Comparison of ENCODE assay signal across 13 cellular contexts in genomic region chr15:88653200-88654064, GRCh38. TPM values are rescaled to one million over a fixed set of nuclear protein-coding genes. Genes with fewer than 3 reads are reported as not detected.
DNase-seq lines count a peak whose midpoint lies in the region; ATAC-seq and TF ChIP-seq lines count a peak whose summit lies in the region.
"Had no signal": no experiment of that assay in that cellular context is flagged by ENCODE, and none has a peak within 500 bp of the region (broad histone marks: within the 10 kb centered on the region; RNA-seq: fewer than 3 reads in every experiment).

No MANE protein-coding gene starts in this region.

- peak overlapping the region; percentile 77 for H3K27ac Mint-ChIP-seq in activated T-cell treated with anti-CD3 and anti-CD28 coated beads, Interleukin-2, amount 50 U/mL, for 72 hours
- peak overlapping the region; percentile 77 for H3K27ac Mint-ChIP-seq in activated B cell treated with CpG ODN at 0.5 μM for 24 hours
- peak overlapping the region; percentile 72 for H3K27ac Mint-ChIP-seq in stimulated activated memory B cell treated with anti-CD40 and anti-IgM and Interleukin-4, amounts not matched to agents 10 μg/mL and 1 μg/mL and 100 μg/mL, for 72 hours
- no peak overlapping the region for H3K27ac Mint-ChIP-seq in endothelial cell (ENCODE audit: unreplicated experiment)

- no peaks in the 10 kb centered on the region for H3K9me3 Mint-ChIP-seq in activated T-cell treated with anti-CD3 and anti-CD28 coated beads, Interleukin-2, amount 50 U/mL, for 72 hours
- H3K9me3 Mint-ChIP-seq in activated B cell treated with CpG ODN at 0.5 μM for 24 hours (no peaks in the 10 kb centered on the region), endothelial cell (ENCODE audit: unreplicated experiment) (no peaks in the 10 kb centered on the region)
- no peaks in the 10 kb centered on the region for H3K9me3 Mint-ChIP-seq in stimulated activated memory B cell treated with anti-CD40 and anti-IgM and Interleukin-4, amounts not matched to agents 10 μg/mL and 1 μg/mL and 100 μg/mL, for 72 hours

- H3K36me3 Mint-ChIP-seq in activated T-cell treated with anti-CD3 and anti-CD28 coated beads, Interleukin-2, amount 50 U/mL, for 72 hours (ENCODE audit: insufficient read depth in 2 of 2) = peaks cover 3% of the 10 kb centered on the region in 2 donors
- H3K36me3 Mint-ChIP-seq in activated B cell treated with CpG ODN at 0.5 μM for 24 hours (ENCODE audit: low read depth) (peaks cover 38% of the 10 kb centered on the region), endothelial cell (ENCODE audit: low read depth, unreplicated experiment) (no peaks in the 10 kb centered on the region)
- peaks cover 26% of the 10 kb centered on the region for H3K36me3 Mint-ChIP-seq in stimulated activated memory B cell treated with anti-CD40 and anti-IgM and Interleukin-4, amounts not matched to agents 10 μg/mL and 1 μg/mL and 100 μg/mL, for 72 hours

- CTCF ChIA-PET in activated B cell treated with CpG ODN at 0.5 μM for 24 hours (lab: Charles Lee) = interaction anchor here (9.3 kb wide), 1 partner anchor 29 kb away, joined by 79 read pairs; no protein-coding TSS in a partner anchor

- DNase-seq in activated T-cell treated with anti-CD3 and anti-CD28 coated beads, Interleukin-2, amount 50 U/mL, for 72 hours = no peak
- no peak for DNase-seq in activated T-cell treated with anti-CD3 and anti-CD28 coated beads for 4 hours
- peak; percentile 12 for DNase-seq in activated B cell treated with CpG ODN at 0.5 μM for 24 hours
- peak; percentile 68 for DNase-seq in epithelial cell of esophagus (ENCODE audit: low read depth)
- no peak for DNase-seq in NCI-H1105 (lab: John Stamatoyannopoulos, UW)
- no peak for DNase-seq in endothelial cell (ENCODE audit: low spot score)
- no peak for DNase-seq in SIG-M5 (lab: John Stamatoyannopoulos, UW)
- DNase-seq: activated CD4-positive, alpha-beta T cell treated with anti-CD3 and anti-CD28 coated beads, Interleukin-2, amount 50 U/mL, for 4 hours; Kasumi-1; mesendoderm; pancreas; thyroid gland had no signal

- no peaks in the 10 kb centered on the region for H3K27me3 Mint-ChIP-seq in activated T-cell treated with anti-CD3 and anti-CD28 coated beads, Interleukin-2, amount 50 U/mL, for 72 hours (ENCODE audit: low read depth)
- H3K27me3 Mint-ChIP-seq in activated B cell treated with CpG ODN at 0.5 μM for 24 hours = no peaks in the 10 kb centered on the region
- H3K27me3 Mint-ChIP-seq in stimulated activated memory B cell treated with anti-CD40 and anti-IgM and Interleukin-4, amounts not matched to agents 10 μg/mL and 1 μg/mL and 100 μg/mL, for 72 hours = no peaks in the 10 kb centered on the region
- H3K27me3 Mint-ChIP-seq in endothelial cell (ENCODE audit: unreplicated experiment) = no peaks in the 10 kb centered on the region

- no peak for ATAC-seq in activated T-cell treated with anti-CD3 and anti-CD28 coated beads, Interleukin-2, amount 50 U/mL, for 72 hours (replicated peaks in 1 of 2)
- ATAC-seq in activated B cell treated with CpG ODN at 0.5 μM for 24 hours (ENCODE audit: low read depth) = no peak
- ATAC-seq in stimulated activated memory B cell treated with anti-CD40 and anti-IgM and Interleukin-4, amounts not matched to agents 10 μg/mL and 1 μg/mL and 100 μg/mL, for 72 hours = no peak
- ATAC-seq: pancreas had no signal

- peaks cover 76% of the 10 kb centered on the region for H3K4me1 Mint-ChIP-seq in activated T-cell treated with anti-CD3 and anti-CD28 coated beads, Interleukin-2, amount 50 U/mL, for 72 hours (ENCODE audit: low read depth)
- H3K4me1 Mint-ChIP-seq in activated B cell treated with CpG ODN at 0.5 μM for 24 hours = peaks cover 91% of the 10 kb centered on the region
- H3K4me1 Mint-ChIP-seq in stimulated activated memory B cell treated with anti-CD40 and anti-IgM and Interleukin-4, amounts not matched to agents 10 μg/mL and 1 μg/mL and 100 μg/mL, for 72 hours = peaks cover 65% of the 10 kb centered on the region
- peaks cover 15% of the 10 kb centered on the region for H3K4me1 Mint-ChIP-seq in endothelial cell (ENCODE audit: unreplicated experiment)

- intact Hi-C loops in activated B cell treated with CpG ODN at 0.5 μM for 24 hours (cut with micrococcal nuclease) = no loop called here

- H3K4me3 Mint-ChIP-seq in activated T-cell treated with anti-CD3 and anti-CD28 coated beads, Interleukin-2, amount 50 U/mL, for 72 hours = no peak overlapping the region
- H3K4me3 Mint-ChIP-seq in activated B cell treated with CpG ODN at 0.5 μM for 24 hours = no peak overlapping the region
- no peak overlapping the region for H3K4me3 Mint-ChIP-seq in stimulated activated memory B cell treated with anti-CD40 and anti-IgM and Interleukin-4, amounts not matched to agents 10 μg/mL and 1 μg/mL and 100 μg/mL, for 72 hours
- no peak overlapping the region for H3K4me3 Mint-ChIP-seq in endothelial cell (ENCODE audit: unreplicated experiment)

- POLR2A ChIA-PET in activated B cell treated with CpG ODN at 0.5 μM for 24 hours (lab: Charles Lee) = interaction anchor here (1.0 kb wide), 1 partner anchor 8 kb away, joined by 4 read pairs; no protein-coding TSS in a partner anchor

- TF ChIP-seq CTCF in activated B cell treated with CpG ODN at 0.5 μM for 24 hours (IDR thresholded peaks at IDR 0.05) (no peak), epithelial cell of esophagus (IDR thresholded peaks at IDR 0.05; ENCODE audit: insufficient read depth, low read depth, low read length, missing control alignments) (no peak), endothelial cell (IDR thresholded peaks at IDR 0.05; ENCODE audit: unreplicated experiment) (no peak)

- H3K4me3 ChIP-seq in epithelial cell of esophagus (ENCODE audit: low read length) = no peak overlapping the region
- H3K4me3 ChIP-seq: pancreas, thyroid gland had no signal

RNA-seq across cellular contexts. Expression of gene ISG20, which starts 14.6 kb away (rescaled TPM):
- 100 to 1,000 TPM; 102 to 215 TPM for total RNA-seq in activated T-cell treated with anti-CD3 and anti-CD28 coated beads, Interleukin-2, amount 50 U/mL, for 72 hours
- total RNA-seq in activated B cell treated with CpG ODN at 0.5 μM for 24 hours (84.6 and 87.1 TPM in 2 replicates), endothelial cell (ENCODE audit: unreplicated experiment) (6.6 TPM)

RNA-seq across cellular contexts. Expression of gene AEN, which starts 32.3 kb away (rescaled TPM):
- 100 to 1,000 TPM in 1 of 2 donors, 10 to 100 TPM in 1; 99.4 to 155 TPM for total RNA-seq in activated T-cell treated with anti-CD3 and anti-CD28 coated beads, Interleukin-2, amount 50 U/mL, for 72 hours
- total RNA-seq in activated B cell treated with CpG ODN at 0.5 μM for 24 hours = 40.1 and 41.9 TPM in 2 replicates
- 31.5 TPM for total RNA-seq in endothelial cell (ENCODE audit: unreplicated experiment)

Comparison
In these comparisons a context has a peak if more than half of its experiments do, and no peak if none do; other contexts are left out.
1. DNase-seq: peak in activated B cell treated with CpG ODN at 0.5 μM for 24 hours (single experiment) and epithelial cell of esophagus (single experiment); none in activated T-cell treated with anti-CD3 and anti-CD28 coated beads, Interleukin-2, amount 50 U/mL, for 72 hours (0 of 2), activated T-cell treated with anti-CD3 and anti-CD28 coated beads for 4 hours (single experiment), NCI-H1105 (single experiment), endothelial cell (single experiment) and SIG-M5 (single experiment).
2. RNA of gene ISG20, which starts 14.6 kb away (total RNA-seq): 102 to 215 TPM in activated T-cell treated with anti-CD3 and anti-CD28 coated beads, Interleukin-2, amount 50 U/mL, for 72 hours and 84.6 to 87.1 TPM in activated B cell treated with CpG ODN at 0.5 μM for 24 hours; 6.6 TPM in endothelial cell (single experiment); every median in the first group is over 10 times any median in the second.